In the genomic region with DNA sequence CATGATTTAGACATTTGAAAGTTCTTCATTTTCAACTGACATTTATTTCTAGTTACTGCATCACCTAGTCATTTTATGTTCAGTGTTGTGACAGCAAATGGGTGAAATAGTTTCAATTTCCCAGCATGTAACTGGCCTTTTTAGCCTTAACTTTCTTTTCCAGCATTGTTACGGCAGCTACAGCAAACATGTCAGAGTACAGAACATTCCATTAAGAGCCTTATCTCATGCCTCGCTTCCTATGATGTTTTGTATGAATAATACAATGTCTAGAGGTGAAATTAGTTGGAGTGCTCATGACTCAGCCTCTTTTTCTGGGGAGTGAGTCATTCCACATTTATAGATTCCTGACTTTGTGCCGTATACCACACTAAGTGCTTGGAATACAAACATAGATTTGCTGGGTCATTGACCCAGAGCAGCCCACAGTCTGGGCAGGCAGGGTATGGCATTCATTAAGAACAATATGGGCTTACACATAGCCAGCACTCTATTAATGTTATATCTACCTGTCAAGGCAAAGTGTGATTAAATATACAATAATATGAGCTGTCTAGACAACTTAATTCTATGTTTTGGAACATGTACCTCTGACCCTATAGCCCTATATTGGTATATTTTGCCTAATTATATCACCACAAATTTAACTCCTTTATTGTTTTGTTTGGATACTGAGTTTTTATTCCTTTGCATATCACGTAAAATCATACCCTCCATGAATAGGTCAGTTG, we compare ENCODE assay signal across 1 cellular context.
A peak's percentile ranks its signal among the peaks of the same experiment; 100 is the strongest.
TF ChIP-seq lines count a peak whose summit lies in the region.

No MANE protein-coding gene starts in this region.

TF ChIP-seq in HEK293, 187 proteins besides CTCF, POLR2A, EP300 and RAD21 (continued from another document and continues in another):
- TF ChIP-seq, protein P1, sequence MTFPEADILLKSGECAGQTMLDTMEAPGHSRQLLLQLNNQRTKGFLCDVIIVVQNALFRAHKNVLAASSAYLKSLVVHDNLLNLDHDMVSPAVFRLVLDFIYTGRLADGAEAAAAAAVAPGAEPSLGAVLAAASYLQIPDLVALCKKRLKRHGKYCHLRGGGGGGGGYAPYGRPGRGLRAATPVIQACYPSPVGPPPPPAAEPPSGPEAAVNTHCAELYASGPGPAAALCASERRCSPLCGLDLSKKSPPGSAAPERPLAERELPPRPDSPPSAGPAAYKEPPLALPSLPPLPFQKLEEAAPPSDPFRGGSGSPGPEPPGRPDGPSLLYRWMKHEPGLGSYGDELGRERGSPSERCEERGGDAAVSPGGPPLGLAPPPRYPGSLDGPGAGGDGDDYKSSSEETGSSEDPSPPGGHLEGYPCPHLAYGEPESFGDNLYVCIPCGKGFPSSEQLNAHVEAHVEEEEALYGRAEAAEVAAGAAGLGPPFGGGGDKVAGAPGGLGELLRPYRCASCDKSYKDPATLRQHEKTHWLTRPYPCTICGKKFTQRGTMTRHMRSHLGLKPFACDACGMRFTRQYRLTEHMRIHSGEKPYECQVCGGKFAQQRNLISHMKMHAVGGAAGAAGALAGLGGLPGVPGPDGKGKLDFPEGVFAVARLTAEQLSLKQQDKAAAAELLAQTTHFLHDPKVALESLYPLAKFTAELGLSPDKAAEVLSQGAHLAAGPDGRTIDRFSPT (tag by site-specific recombination; IDR thresholded peaks at IDR 0.05) = peak; percentile 83
- no peak for TF ChIP-seq ZNF423 (tag by site-specific recombination; IDR thresholded peaks at IDR 0.05)
- peak; percentile 72; the same call in 1 of the 2 replicates for TF ChIP-seq ZNF501 (tag by site-specific recombination; IDR thresholded peaks at IDR 0.05)
- TF ChIP-seq ZNF214 (tag by site-specific recombination; IDR thresholded peaks at IDR 0.05; ENCODE audit: borderline replicate concordance) = no peak
- TF ChIP-seq ZNF626 (tag by site-specific recombination; IDR thresholded peaks at IDR 0.05) = 0 out of 2 replicates have a peak, but pooled peaks have one; percentile 49
- TF ChIP-seq ZNF664 (tag by site-specific recombination; IDR thresholded peaks at IDR 0.05) = 0 out of 2 replicates have a peak, but pooled peaks have one; percentile 7
- TF ChIP-seq MYNN (tag by site-specific recombination; IDR thresholded peaks at IDR 0.05; ENCODE audit: borderline replicate concordance) = 0 out of 2 replicates have a peak, but pooled peaks have one; percentile 20
- TF ChIP-seq, protein P2, sequence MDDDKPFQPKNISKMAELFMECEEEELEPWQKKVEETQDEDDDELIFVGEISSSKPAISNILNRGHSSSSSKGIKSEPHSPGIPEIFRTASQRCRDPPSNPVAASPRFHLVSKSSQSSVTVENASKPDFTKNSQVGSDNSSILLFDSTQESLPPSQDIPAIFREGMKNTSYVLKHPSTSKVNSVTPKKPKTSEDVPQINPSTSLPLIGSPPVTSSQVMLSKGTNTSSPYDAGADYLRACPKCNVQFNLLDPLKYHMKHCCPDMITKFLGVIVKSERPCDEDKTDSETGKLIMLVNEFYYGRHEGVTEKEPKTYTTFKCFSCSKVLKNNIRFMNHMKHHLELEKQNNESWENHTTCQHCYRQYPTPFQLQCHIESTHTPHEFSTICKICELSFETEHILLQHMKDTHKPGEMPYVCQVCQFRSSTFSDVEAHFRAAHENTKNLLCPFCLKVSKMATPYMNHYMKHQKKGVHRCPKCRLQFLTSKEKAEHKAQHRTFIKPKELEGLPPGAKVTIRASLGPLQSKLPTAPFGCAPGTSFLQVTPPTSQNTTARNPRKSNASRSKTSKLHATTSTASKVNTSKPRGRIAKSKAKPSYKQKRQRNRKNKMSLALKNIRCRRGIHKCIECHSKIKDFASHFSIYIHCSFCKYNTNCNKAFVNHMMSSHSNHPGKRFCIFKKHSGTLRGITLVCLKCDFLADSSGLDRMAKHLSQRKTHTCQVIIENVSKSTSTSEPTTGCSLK (tag by site-specific recombination; IDR thresholded peaks at IDR 0.05) = no peak
- TF ChIP-seq, protein P3, sequence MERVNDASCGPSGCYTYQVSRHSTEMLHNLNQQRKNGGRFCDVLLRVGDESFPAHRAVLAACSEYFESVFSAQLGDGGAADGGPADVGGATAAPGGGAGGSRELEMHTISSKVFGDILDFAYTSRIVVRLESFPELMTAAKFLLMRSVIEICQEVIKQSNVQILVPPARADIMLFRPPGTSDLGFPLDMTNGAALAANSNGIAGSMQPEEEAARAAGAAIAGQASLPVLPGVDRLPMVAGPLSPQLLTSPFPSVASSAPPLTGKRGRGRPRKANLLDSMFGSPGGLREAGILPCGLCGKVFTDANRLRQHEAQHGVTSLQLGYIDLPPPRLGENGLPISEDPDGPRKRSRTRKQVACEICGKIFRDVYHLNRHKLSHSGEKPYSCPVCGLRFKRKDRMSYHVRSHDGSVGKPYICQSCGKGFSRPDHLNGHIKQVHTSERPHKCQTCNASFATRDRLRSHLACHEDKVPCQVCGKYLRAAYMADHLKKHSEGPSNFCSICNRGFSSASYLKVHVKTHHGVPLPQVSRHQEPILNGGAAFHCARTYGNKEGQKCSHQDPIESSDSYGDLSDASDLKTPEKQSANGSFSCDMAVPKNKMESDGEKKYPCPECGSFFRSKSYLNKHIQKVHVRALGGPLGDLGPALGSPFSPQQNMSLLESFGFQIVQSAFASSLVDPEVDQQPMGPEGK (tag by site-specific recombination; IDR thresholded peaks at IDR 0.05) = peak; percentile 52
- peak; percentile 96 for TF ChIP-seq ZNF843 (tag by site-specific recombination; IDR thresholded peaks at IDR 0.05)
- 0 out of 2 replicates have a peak, but pooled peaks have one; percentile 21 for TF ChIP-seq ZNF221 (tag by site-specific recombination; IDR thresholded peaks at IDR 0.05; ENCODE audit: borderline replicate concordance)
- TF ChIP-seq, protein P4, sequence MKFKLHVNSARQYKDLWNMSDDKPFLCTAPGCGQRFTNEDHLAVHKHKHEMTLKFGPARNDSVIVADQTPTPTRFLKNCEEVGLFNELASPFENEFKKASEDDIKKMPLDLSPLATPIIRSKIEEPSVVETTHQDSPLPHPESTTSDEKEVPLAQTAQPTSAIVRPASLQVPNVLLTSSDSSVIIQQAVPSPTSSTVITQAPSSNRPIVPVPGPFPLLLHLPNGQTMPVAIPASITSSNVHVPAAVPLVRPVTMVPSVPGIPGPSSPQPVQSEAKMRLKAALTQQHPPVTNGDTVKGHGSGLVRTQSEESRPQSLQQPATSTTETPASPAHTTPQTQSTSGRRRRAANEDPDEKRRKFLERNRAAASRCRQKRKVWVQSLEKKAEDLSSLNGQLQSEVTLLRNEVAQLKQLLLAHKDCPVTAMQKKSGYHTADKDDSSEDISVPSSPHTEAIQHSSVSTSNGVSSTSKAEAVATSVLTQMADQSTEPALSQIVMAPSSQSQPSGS (tag by site-specific recombination; IDR thresholded peaks at IDR 0.05; ENCODE audit: low read depth) = peak; percentile 85
- TF ChIP-seq, protein P5, sequence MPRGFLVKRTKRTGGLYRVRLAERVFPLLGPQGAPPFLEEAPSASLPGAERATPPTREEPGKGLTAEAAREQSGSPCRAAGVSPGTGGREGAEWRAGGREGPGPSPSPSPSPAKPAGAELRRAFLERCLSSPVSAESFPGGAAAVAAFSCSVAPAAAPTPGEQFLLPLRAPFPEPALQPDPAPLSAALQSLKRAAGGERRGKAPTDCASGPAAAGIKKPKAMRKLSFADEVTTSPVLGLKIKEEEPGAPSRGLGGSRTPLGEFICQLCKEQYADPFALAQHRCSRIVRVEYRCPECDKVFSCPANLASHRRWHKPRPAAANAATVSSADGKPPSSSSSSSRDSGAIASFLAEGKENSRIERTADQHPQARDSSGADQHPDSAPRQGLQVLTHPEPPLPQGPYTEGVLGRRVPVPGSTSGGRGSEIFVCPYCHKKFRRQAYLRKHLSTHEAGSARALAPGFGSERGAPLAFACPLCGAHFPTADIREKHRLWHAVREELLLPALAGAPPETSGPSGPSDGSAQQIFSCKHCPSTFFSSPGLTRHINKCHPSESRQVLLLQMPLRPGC (tag by site-specific recombination; IDR thresholded peaks at IDR 0.05) = peak; percentile 97
- peak; percentile 45; the same call in 1 of the 2 replicates for TF ChIP-seq ZNF350 (tag by site-specific recombination; IDR thresholded peaks at IDR 0.05)
- peak; percentile 98 for TF ChIP-seq SP7 (tag by site-specific recombination; IDR thresholded peaks at IDR 0.05)
- peak; percentile 97 for TF ChIP-seq ZNF629 (tag by site-specific recombination; IDR thresholded peaks at IDR 0.05)
- peak; percentile 94 for TF ChIP-seq WT1 (tag by site-specific recombination; IDR thresholded peaks at IDR 0.05)
- TF ChIP-seq ZFHX2 (tag by site-specific recombination; conservative IDR thresholded peaks at IDR 0.05) = no peak
- TF ChIP-seq, protein P6, sequence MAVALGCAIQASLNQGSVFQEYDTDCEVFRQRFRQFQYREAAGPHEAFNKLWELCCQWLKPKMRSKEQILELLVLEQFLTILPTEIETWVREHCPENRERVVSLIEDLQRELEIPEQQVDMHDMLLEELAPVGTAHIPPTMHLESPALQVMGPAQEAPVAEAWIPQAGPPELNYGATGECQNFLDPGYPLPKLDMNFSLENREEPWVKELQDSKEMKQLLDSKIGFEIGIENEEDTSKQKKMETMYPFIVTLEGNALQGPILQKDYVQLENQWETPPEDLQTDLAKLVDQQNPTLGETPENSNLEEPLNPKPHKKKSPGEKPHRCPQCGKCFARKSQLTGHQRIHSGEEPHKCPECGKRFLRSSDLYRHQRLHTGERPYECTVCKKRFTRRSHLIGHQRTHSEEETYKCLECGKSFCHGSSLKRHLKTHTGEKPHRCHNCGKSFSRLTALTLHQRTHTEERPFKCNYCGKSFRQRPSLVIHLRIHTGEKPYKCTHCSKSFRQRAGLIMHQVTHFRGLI (tag by site-specific recombination; IDR thresholded peaks at IDR 0.05) = peak; percentile 73; the same call in 1 of the 2 replicates
- peak; percentile 94 for TF ChIP-seq FEZF1 (tag by site-specific recombination; IDR thresholded peaks at IDR 0.05)
- TF ChIP-seq, protein P7, sequence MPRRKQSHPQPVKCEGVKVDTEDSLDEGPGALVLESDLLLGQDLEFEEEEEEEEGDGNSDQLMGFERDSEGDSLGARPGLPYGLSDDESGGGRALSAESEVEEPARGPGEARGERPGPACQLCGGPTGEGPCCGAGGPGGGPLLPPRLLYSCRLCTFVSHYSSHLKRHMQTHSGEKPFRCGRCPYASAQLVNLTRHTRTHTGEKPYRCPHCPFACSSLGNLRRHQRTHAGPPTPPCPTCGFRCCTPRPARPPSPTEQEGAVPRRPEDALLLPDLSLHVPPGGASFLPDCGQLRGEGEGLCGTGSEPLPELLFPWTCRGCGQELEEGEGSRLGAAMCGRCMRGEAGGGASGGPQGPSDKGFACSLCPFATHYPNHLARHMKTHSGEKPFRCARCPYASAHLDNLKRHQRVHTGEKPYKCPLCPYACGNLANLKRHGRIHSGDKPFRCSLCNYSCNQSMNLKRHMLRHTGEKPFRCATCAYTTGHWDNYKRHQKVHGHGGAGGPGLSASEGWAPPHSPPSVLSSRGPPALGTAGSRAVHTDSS (tag by site-specific recombination; IDR thresholded peaks at IDR 0.05) = peak; percentile 52; the same call in 1 of the 2 replicates
- TF ChIP-seq, protein P8, sequence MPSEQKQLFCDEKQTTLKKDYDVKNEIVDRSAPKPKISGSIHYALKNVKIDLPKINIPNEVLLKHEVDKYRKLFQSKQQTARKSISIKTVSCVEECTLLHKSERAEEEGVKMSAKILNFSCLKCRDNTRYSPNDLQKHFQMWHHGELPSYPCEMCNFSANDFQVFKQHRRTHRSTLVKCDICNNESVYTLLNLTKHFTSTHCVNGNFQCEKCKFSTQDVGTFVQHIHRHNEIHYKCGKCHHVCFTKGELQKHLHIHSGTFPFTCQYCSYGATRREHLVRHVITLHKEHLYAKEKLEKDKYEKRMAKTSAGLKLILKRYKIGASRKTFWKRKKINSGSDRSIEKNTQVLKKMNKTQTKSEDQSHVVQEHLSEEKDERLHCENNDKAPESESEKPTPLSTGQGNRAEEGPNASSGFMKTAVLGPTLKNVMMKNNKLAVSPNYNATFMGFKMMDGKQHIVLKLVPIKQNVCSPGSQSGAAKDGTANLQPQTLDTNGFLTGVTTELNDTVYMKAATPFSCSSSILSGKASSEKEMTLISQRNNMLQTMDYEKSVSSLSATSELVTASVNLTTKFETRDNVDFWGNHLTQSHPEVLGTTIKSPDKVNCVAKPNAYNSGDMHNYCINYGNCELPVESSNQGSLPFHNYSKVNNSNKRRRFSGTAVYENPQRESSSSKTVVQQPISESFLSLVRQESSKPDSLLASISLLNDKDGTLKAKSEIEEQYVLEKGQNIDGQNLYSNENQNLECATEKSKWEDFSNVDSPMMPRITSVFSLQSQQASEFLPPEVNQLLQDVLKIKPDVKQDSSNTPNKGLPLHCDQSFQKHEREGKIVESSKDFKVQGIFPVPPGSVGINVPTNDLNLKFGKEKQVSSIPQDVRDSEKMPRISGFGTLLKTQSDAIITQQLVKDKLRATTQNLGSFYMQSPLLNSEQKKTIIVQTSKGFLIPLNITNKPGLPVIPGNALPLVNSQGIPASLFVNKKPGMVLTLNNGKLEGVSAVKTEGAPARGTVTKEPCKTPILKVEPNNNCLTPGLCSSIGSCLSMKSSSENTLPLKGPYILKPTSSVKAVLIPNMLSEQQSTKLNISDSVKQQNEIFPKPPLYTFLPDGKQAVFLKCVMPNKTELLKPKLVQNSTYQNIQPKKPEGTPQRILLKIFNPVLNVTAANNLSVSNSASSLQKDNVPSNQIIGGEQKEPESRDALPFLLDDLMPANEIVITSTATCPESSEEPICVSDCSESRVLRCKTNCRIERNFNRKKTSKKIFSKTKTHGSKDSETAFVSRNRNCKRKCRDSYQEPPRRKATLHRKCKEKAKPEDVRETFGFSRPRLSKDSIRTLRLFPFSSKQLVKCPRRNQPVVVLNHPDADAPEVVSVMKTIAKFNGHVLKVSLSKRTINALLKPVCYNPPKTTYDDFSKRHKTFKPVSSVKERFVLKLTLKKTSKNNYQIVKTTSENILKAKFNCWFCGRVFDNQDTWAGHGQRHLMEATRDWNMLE (tag by site-specific recombination; conservative IDR thresholded peaks at IDR 0.05; ENCODE audit: low read depth) = peak; percentile 42
- TF ChIP-seq ZBTB1 (tag by site-specific recombination; IDR thresholded peaks at IDR 0.05) = peak; percentile 69; the same call in 1 of the 2 replicates
- TF ChIP-seq ZSCAN30 (tag by site-specific recombination; IDR thresholded peaks at IDR 0.05) = 0 out of 2 replicates have a peak, but pooled peaks have one; percentile 54
- TF ChIP-seq, protein P9, sequence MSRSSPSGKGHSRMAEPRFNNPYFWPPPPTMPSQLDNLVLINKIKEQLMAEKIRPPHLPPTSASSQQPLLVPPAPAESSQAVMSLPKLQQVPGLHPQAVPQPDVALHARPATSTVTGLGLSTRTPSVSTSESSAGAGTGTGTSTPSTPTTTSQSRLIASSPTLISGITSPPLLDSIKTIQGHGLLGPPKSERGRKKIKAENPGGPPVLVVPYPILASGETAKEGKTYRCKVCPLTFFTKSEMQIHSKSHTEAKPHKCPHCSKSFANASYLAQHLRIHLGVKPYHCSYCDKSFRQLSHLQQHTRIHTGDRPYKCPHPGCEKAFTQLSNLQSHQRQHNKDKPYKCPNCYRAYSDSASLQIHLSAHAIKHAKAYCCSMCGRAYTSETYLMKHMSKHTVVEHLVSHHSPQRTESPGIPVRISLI (tag by site-specific recombination; IDR thresholded peaks at IDR 0.05) = peak; percentile 58; the same call in 1 of the 2 replicates
- TF ChIP-seq SCRT2 (tag by site-specific recombination; IDR thresholded peaks at IDR 0.05) = peak; percentile 15; the same call in 1 of the 2 replicates
- peak; percentile 65; the same call in 1 of the 2 replicates for TF ChIP-seq ZFP69B (tag by site-specific recombination; IDR thresholded peaks at IDR 0.05)
- TF ChIP-seq, protein P10, sequence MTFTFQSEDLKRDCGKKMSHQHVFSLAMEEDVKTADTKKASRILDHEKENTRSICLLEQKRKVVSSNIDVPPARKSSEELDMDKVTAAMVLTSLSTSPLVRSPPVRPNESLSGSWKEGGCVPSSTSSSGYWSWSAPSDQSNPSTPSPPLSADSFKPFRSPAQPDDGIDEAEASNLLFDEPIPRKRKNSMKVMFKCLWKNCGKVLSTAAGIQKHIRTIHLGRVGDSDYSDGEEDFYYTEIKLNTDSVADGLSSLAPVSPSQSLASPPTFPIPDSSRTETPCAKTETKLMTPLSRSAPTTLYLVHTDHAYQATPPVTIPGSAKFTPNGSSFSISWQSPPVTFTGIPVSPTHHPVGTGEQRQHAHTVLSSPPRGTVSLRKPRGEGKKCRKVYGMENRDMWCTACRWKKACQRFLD (tag by site-specific recombination; IDR thresholded peaks at IDR 0.05) = no peak
- TF ChIP-seq ZNF624 (tag by site-specific recombination; IDR thresholded peaks at IDR 0.05) = no peak
- TF ChIP-seq GLIS1 (tag by site-specific recombination; IDR thresholded peaks at IDR 0.05) = peak; percentile 40; the same call in 1 of the 2 replicates
